In the genomic region with DNA sequence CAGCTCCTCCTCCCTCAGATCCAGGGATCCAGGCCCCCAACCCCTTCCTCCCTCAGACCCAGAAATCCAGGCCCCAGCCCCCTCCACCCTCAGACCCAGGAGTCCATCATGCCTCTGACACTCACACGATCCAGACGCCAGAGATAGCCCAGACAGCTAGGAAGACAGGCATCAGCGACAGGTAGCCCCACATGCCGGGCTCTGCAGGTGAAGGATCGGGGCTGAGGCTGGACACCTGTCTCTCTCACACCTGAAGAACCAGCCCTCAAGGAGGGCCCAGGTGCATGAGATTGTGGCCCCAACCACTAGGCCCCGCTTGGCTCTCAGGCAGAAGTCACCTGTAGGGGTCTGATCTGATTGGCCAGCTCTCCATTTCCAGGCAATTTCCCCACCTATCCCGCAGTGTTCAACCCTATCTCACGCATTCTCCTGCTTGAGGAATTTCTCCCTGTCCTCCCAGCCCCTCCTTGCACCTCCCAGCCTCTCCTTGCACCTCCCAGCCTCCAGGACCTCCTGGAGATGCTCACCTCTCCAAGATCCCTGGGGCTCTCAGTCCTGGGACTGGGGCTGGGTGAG, we compare ENCODE assay signal across 29 cellular contexts. TPM values are rescaled to one million over a fixed set of nuclear protein-coding genes. Genes with fewer than 3 reads are reported as not detected.
"Had no signal": no experiment of that assay in that cellular context is flagged by ENCODE, and none has a peak within 500 bp of the region (broad histone marks: within the 10 kb centered on the region; RNA-seq: fewer than 3 reads in every experiment).

No MANE protein-coding gene starts in this region.

- H3K36me3 Mint-ChIP-seq: activated CD8-positive, alpha-beta memory T cell treated with anti-CD3 and anti-CD28 coated beads, Interleukin-2, amount 10 ng/mL, durations not matched to agents 7 days and 5 days; activated naive CD4-positive, alpha-beta T cell treated with anti-CD3 and anti-CD28 coated beads, Interleukin-2, amount 50 U/mL, for 24 hours; mesothelial cell of epicardium; natural killer cell treated with Interleukin-12 subunit alpha and Interleukin-12 subunit beta and Interleukin-15 and Interleukin-18, amount 100 ng/mL, for 72 hours; stimulated activated naive B cell treated with anti-CD40 and anti-IgM and Interleukin-4, amounts not matched to agents 10 μg/mL and 1 μg/mL and 100 μg/mL, for 72 hours had no signal

- H3K9me3 ChIP-seq: gastrocnemius medialis, ovary, prostate gland, stomach, tibial artery had no signal

- H3K9me3 Mint-ChIP-seq: activated naive CD4-positive, alpha-beta T cell treated with anti-CD3 and anti-CD28 coated beads, Interleukin-2, amount 50 U/mL, for 24 hours; activated naive CD8-positive, alpha-beta T cell treated with anti-CD3 and anti-CD28 coated beads, Interleukin-2, amount 50 U/mL, for 24 hours; activated T-helper 2 cell treated with anti-CD3 and anti-CD28 coated beads, Interferon-gamma antibody, Interleukin-2, Interleukin-4, amounts not matched to agents 10 μg/mL and 5 μg/mL and 100 μg/mL, durations not matched to agents 14 hours and 24 hours and 36 hours; mesothelial cell of epicardium; natural killer cell treated with Interleukin-12 subunit alpha and Interleukin-12 subunit beta and Interleukin-15 and Interleukin-18, amount 100 ng/mL, for 72 hours; stimulated activated naive B cell treated with anti-CD40 and anti-IgM and Interleukin-4, amounts not matched to agents 10 μg/mL and 1 μg/mL and 100 μg/mL, for 72 hours; T-helper 2 cell treated with Interferon-gamma antibody and Interleukin-4, amounts not matched to agents 5 μg/mL and 100 μg/mL, for 36 hours had no signal

- H3K27me3 ChIP-seq: gastrocnemius medialis, ovary had no signal

- H3K27ac Mint-ChIP-seq: activated CD4-positive, alpha-beta T cell treated with anti-CD3 and anti-CD28 coated beads for 36 hours; activated CD8-positive, alpha-beta memory T cell treated with anti-CD3 and anti-CD28 coated beads, Interleukin-2, amount 10 ng/mL, durations not matched to agents 7 days and 5 days; activated CD8-positive, alpha-beta T cell treated with anti-CD3 and anti-CD28 coated beads, Interleukin-2, amount 10 ng/mL, durations not matched to agents 7 days and 5 days; activated naive CD4-positive, alpha-beta T cell treated with anti-CD3 and anti-CD28 coated beads, Interleukin-2, amount 50 U/mL, for 24 hours; activated naive CD8-positive, alpha-beta T cell treated with anti-CD3 and anti-CD28 coated beads, Interleukin-2, amount 50 U/mL, for 24 hours; activated T-helper 2 cell treated with anti-CD3 and anti-CD28 coated beads, Interferon-gamma antibody, Interleukin-2, Interleukin-4, amounts not matched to agents 10 μg/mL and 5 μg/mL and 100 μg/mL, durations not matched to agents 14 hours and 24 hours and 36 hours; mesothelial cell of epicardium; stimulated activated naive B cell treated with anti-CD40 and anti-IgM and Interleukin-4, amounts not matched to agents 10 μg/mL and 1 μg/mL and 100 μg/mL, for 72 hours; T-helper 2 cell treated with Interferon-gamma antibody and Interleukin-4, amounts not matched to agents 5 μg/mL and 100 μg/mL, for 36 hours had no signal

- H3K36me3 ChIP-seq: gastrocnemius medialis, ovary, prostate gland, stomach, tibial artery had no signal

- H3K4me3 ChIP-seq: gastrocnemius medialis, ovary, prostate gland, stomach, tibial artery had no signal

- ATAC-seq: activated CD4-positive, alpha-beta T cell treated with anti-CD3 and anti-CD28 coated beads for 36 hours; activated CD8-positive, alpha-beta memory T cell treated with anti-CD3 and anti-CD28 coated beads, Interleukin-2, amount 10 ng/mL, durations not matched to agents 7 days and 5 days; activated CD8-positive, alpha-beta T cell treated with anti-CD3 and anti-CD28 coated beads, Interleukin-2, amount 10 ng/mL, durations not matched to agents 7 days and 5 days; activated naive CD8-positive, alpha-beta T cell treated with anti-CD3 and anti-CD28 coated beads, Interleukin-2, amount 50 U/mL, for 24 hours; gastrocnemius medialis; natural killer cell treated with Interleukin-12 subunit alpha and Interleukin-12 subunit beta and Interleukin-15 and Interleukin-18, amount 100 ng/mL, for 72 hours; stimulated activated naive B cell treated with anti-CD40 and anti-IgM and Interleukin-4, amounts not matched to agents 10 μg/mL and 1 μg/mL and 100 μg/mL, for 72 hours had no signal

- FAIRE-seq: keratinocyte had no signal

- H3K4me1 Mint-ChIP-seq: activated CD4-positive, alpha-beta T cell treated with anti-CD3 and anti-CD28 coated beads for 36 hours; activated naive CD4-positive, alpha-beta T cell treated with anti-CD3 and anti-CD28 coated beads, Interleukin-2, amount 50 U/mL, for 24 hours; activated naive CD8-positive, alpha-beta T cell treated with anti-CD3 and anti-CD28 coated beads, Interleukin-2, amount 50 U/mL, for 24 hours had no signal

- H3K4me3 Mint-ChIP-seq: activated CD4-positive, alpha-beta T cell treated with anti-CD3 and anti-CD28 coated beads for 36 hours; activated CD8-positive, alpha-beta memory T cell treated with anti-CD3 and anti-CD28 coated beads, Interleukin-2, amount 10 ng/mL, durations not matched to agents 7 days and 5 days; activated CD8-positive, alpha-beta T cell treated with anti-CD3 and anti-CD28 coated beads, Interleukin-2, amount 10 ng/mL, durations not matched to agents 7 days and 5 days; activated naive CD4-positive, alpha-beta T cell treated with anti-CD3 and anti-CD28 coated beads, Interleukin-2, amount 50 U/mL, for 24 hours; activated naive CD8-positive, alpha-beta T cell treated with anti-CD3 and anti-CD28 coated beads, Interleukin-2, amount 50 U/mL, for 24 hours; natural killer cell treated with Interleukin-12 subunit alpha and Interleukin-12 subunit beta and Interleukin-15 and Interleukin-18, amount 100 ng/mL, for 72 hours; stimulated activated naive B cell treated with anti-CD40 and anti-IgM and Interleukin-4, amounts not matched to agents 10 μg/mL and 1 μg/mL and 100 μg/mL, for 72 hours; T-helper 2 cell treated with Interferon-gamma antibody and Interleukin-4, amounts not matched to agents 5 μg/mL and 100 μg/mL, for 36 hours had no signal

- H3K27ac ChIP-seq: gastrocnemius medialis, ovary, prostate gland, stomach, tibial artery had no signal

- DNase-seq: activated CD4-positive, alpha-beta T cell treated with anti-CD3 and anti-CD28 coated beads for 36 hours; activated CD4-positive, CD25-positive, alpha-beta regulatory T cell; activated CD8-positive, alpha-beta memory T cell treated with anti-CD3 and anti-CD28 coated beads, Interleukin-2, amount 10 ng/mL, durations not matched to agents 7 days and 5 days; activated CD8-positive, alpha-beta T cell treated with anti-CD3 and anti-CD28 coated beads, Interleukin-2, amount 10 ng/mL, durations not matched to agents 7 days and 5 days; activated naive CD8-positive, alpha-beta T cell treated with anti-CD3 and anti-CD28 coated beads, Interleukin-2, amount 50 U/mL, for 24 hours; activated T-cell treated with anti-CD3 and anti-CD28 coated beads, Interleukin-2, amount 50 U/mL, for 48 hours; amygdala; caudate nucleus; dermis blood vessel endothelial cell; effector memory CD4-positive, alpha-beta T cell; erythroblast; gastrocnemius medialis; glutamatergic neuron; ovary; retina; stimulated activated CD4-positive, alpha-beta T cell treated with anti-CD3 and anti-CD28 coated beads, Interleukin-15, amount 100 ng/mL, for 24 hours; stimulated activated CD4-positive, alpha-beta T cell treated with anti-CD3 and anti-CD28 coated beads, Interleukin-2, amount 100 ng/mL, for 24 hours; stimulated activated naive B cell treated with anti-CD40 and anti-IgM and Interleukin-4, amounts not matched to agents 10 μg/mL and 1 μg/mL and 100 μg/mL, for 72 hours; stomach; T-helper 1 cell; tibial artery had no signal

- H3K4me1 ChIP-seq: gastrocnemius medialis, prostate gland, tibial artery had no signal

RNA-seq across cellular contexts. Expression of gene TMEM150B, which starts 4.2 kb away (rescaled TPM):
- total RNA-seq: activated CD4-positive, alpha-beta T cell treated with anti-CD3 and anti-CD28 coated beads for 36 hours; chondrocyte; dermis blood vessel endothelial cell; mesothelial cell of epicardium; prostate gland had no signal
- polyA plus RNA-seq: keratinocyte had no signal

RNA-seq across cellular contexts. Expression of gene COX6B2, which starts 33.6 kb away (rescaled TPM):
- total RNA-seq: dermis blood vessel endothelial cell; gastrocnemius medialis; natural killer cell treated with Interleukin-12 subunit alpha and Interleukin-12 subunit beta and Interleukin-15 and Interleukin-18, amount 100 ng/mL, for 72 hours had no signal

RNA-seq across cellular contexts. Expression of gene BRSK1, which starts 37.1 kb away (rescaled TPM):
- total RNA-seq: gastrocnemius medialis had no signal
